Comparison of ENCODE assay signal across 16 cellular contexts in the genomic region with DNA sequence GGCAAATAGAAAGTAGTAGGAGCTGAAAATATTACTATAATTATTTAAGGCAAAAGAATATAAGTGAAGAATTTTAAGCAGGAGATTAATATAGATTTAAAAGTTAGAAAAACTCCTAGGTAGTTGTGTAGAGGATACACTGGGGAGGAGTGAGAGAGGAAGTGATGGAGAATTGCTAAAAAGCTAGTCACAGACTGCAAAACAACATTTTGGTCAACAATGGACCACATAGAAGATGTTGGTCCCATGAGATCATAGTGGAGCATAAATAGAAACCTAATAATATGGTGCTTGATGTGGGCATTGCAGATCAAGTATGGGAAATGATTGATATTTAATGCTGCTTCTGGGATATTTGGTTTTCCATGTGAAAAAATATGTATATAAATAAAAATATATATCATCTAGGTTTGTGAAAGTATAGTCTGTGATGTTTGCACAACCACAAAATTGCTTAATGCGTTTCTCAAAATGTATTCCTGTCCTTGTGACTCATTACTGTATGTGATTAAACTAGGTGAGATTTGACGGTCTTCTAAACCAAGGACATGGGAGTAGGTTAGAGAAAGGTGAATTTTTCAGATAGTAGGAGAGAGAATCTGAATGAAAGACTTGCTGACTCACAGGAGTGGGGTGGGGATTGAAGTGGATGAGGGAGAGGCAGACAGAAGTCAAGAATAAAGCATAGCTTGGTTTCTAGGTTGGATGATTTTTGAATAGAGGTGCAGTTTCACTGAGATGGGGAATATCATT.
A peak's percentile ranks its signal among the peaks of the same experiment; 100 is the strongest.
DNase-seq lines count a peak whose midpoint lies in the region; ATAC-seq, FAIRE-seq and TF ChIP-seq lines count a peak whose summit lies in the region.
"Had no signal": no experiment of that assay in that cellular context is flagged by ENCODE, and none has a peak within 500 bp of the region (broad histone marks: within the 10 kb centered on the region; RNA-seq: fewer than 3 reads in every experiment).

No MANE protein-coding gene starts in this region.

- ATAC-seq in GM19328 (IDR thresholded peaks at IDR 0.05; ENCODE audit: unreplicated experiment) (peak; percentile 54), HG03196 (IDR thresholded peaks at IDR 0.05; ENCODE audit: unreplicated experiment) (peak; percentile 67), K562 (peak; percentile 79), HG03025 (IDR thresholded peaks at IDR 0.05; ENCODE audit: low FRiP score, unreplicated experiment) (no peak)

- H3K9me3 Mint-ChIP-seq in T-helper 2 cell treated with Interferon-gamma antibody and Interleukin-4, amounts not matched to agents 5 μg/mL and 100 μg/mL, for 36 hours = no peaks in the 10 kb centered on the region
- H3K9me3 Mint-ChIP-seq: CD4-positive, alpha-beta T cell had no signal

- no peaks in the 10 kb centered on the region for H3K79me2 ChIP-seq in K562 (ENCODE audit: control insufficient read depth, insufficient read depth, low read length)

- H3K36me3 ChIP-seq in K562 (ENCODE audit: control insufficient read depth, insufficient read depth, low read length) = no peaks in the 10 kb centered on the region
- H3K36me3 ChIP-seq: ovary, thoracic aorta had no signal

- no peaks in the 10 kb centered on the region for H3K27me3 ChIP-seq in K562 (ENCODE audit: control insufficient read depth in 2 of 2, insufficient read depth in 2 of 2, low read length in 2 of 2)
- H3K27me3 ChIP-seq: ovary had no signal

- no peak overlapping the region for H3K4me2 ChIP-seq in K562 (ENCODE audit: insufficient read depth, low read length)

- H3K9me3 ChIP-seq in K562 (replicated peaks; ENCODE audit: control insufficient read depth, insufficient read depth, low read depth, low read length) = no peaks in the 10 kb centered on the region
- H3K9me3 ChIP-seq: ovary, thoracic aorta had no signal

- in situ Hi-C loops in K562 (cut with MboI) = no loop called here

- intact Hi-C loops in K562 (cut with micrococcal nuclease) = no loop called here

- no peak for TF ChIP-seq POLR2A in K562 (conservative IDR thresholded peaks at IDR 0.05)

- peaks cover 2 to 3% of the 10 kb centered on the region in 2 experiments; a peak in 2 of 5 replicates for H3K4me1 ChIP-seq in K562 (replicated peaks in 1 of 2; ENCODE audit: control insufficient read depth in 2 of 2, insufficient read depth in 2 of 2, low read length in 2 of 2)

- CTCF ChIA-PET in K562 (lab: Yijun Ruan, JAX; ENCODE audit: low intra/inter-chr PET ratio) = no interaction called here

- TF ChIP-seq EP300 in K562 (IDR thresholded peaks at IDR 0.05; ENCODE audit: low read length) = no peak

- DNase-seq in AG20443 (ENCODE audit: low spot score) (peak; percentile 9), K562 (ENCODE audit: extremely low read depth in 1 of 4, low spot score in 3 of 4) (peak in 2 of 4 experiments; percentile 33 to 55), D341Med (ENCODE audit: low spot score) (no peak), Ammon's horn (ENCODE audit: low spot score) (no peak)
- no peak for DNase-seq in T-helper 2 cell treated with Interferon-gamma antibody and Interleukin-4, amounts not matched to agents 5 μg/mL and 100 μg/mL, for 36 hours (ENCODE audit: low spot score)
- DNase-seq: aorta; CD4-positive, alpha-beta T cell; KG1; NCI-H510A; ovary; stimulated activated CD4-positive, alpha-beta T cell treated with anti-CD3 and anti-CD28 coated beads, Interleukin-4, amount 100 ng/mL, for 24 hours had no signal

- no peak overlapping the region for H3K4me3 Mint-ChIP-seq in T-helper 2 cell treated with Interferon-gamma antibody and Interleukin-4, amounts not matched to agents 5 μg/mL and 100 μg/mL, for 36 hours
- H3K4me3 Mint-ChIP-seq: CD4-positive, alpha-beta T cell had no signal

- no peaks in the 10 kb centered on the region for H3K27me3 Mint-ChIP-seq in T-helper 2 cell treated with Interferon-gamma antibody and Interleukin-4, amounts not matched to agents 5 μg/mL and 100 μg/mL, for 36 hours (ENCODE audit: low read depth)
- H3K27me3 Mint-ChIP-seq: CD4-positive, alpha-beta T cell had no signal

- H3K9me1 ChIP-seq in K562 (ENCODE audit: control insufficient read depth, insufficient read depth, low read length) = no peaks in the 10 kb centered on the region

- H3K27ac ChIP-seq in K562 (ENCODE audit: extremely low read depth, low read depth, low read length) = no peak overlapping the region; the same call in 2 of the 3 replicates
- H3K27ac ChIP-seq: ovary, SK-N-MC, thoracic aorta had no signal

- no peaks in the 10 kb centered on the region for H4K20me1 ChIP-seq in K562 (replicated peaks; ENCODE audit: control insufficient read depth, insufficient read depth, low read length)

- no peak overlapping the region for H3K9ac ChIP-seq in K562 (ENCODE audit: insufficient read depth in 1 of 2, low read depth in 2 of 2, low read length in 2 of 2)

- BruUV-seq in K562 (replicated peaks; lab: Mats Ljungman, UMichigan) = no TSS peak

- no peak overlapping the region for H3K4me3 ChIP-seq in K562
- H3K4me3 ChIP-seq: ovary, SK-N-MC, thoracic aorta had no signal

- WGBS in K562 (ENCODE audit: insufficient coverage, low coverage, missing lambda C conversion rate) = 0% methylated on average over 2 of the region's 2 CpGs

- H3K36me3 Mint-ChIP-seq in T-helper 2 cell treated with Interferon-gamma antibody and Interleukin-4, amounts not matched to agents 5 μg/mL and 100 μg/mL, for 36 hours (ENCODE audit: low read depth) = no peaks in the 10 kb centered on the region

- no peak for TF ChIP-seq CTCF in K562 (IDR thresholded peaks at IDR 0.05 in 2 of 3, conservative IDR thresholded peaks at IDR 0.05 in 1 of 3; ENCODE audit: insufficient read depth in 2 of 3, low read depth in 1 of 3, low read length in 3 of 3)

- H3K4me1 Mint-ChIP-seq in T-helper 2 cell treated with Interferon-gamma antibody and Interleukin-4, amounts not matched to agents 5 μg/mL and 100 μg/mL, for 36 hours (ENCODE audit: low read depth) = peaks cover 8% of the 10 kb centered on the region

- no peak overlapping the region for H3K27ac Mint-ChIP-seq in T-helper 2 cell treated with Interferon-gamma antibody and Interleukin-4, amounts not matched to agents 5 μg/mL and 100 μg/mL, for 36 hours
- H3K27ac Mint-ChIP-seq: CD4-positive, alpha-beta T cell had no signal

- peak; percentile 70 for FAIRE-seq in K562 (lab: Jason Lieb, UNC)

- POLR2A ChIA-PET in K562 (lab: Yijun Ruan, JAX) = interaction anchor here (1.1 to 1.4 kb wide), 2 partner anchors 9 to 22 kb away, joined by 3 to 4 read pairs; no protein-coding TSS in a partner anchor

- TF ChIP-seq RAD21 in K562 (CRISPR knock-in tag; conservative IDR thresholded peaks at IDR 0.05 in 1 of 2, IDR thresholded peaks at IDR 0.05 in 1 of 2) = no peak

- no peak overlapping the region for H2AFZ ChIP-seq in K562 (ENCODE audit: low read depth, low read length)

TF ChIP-seq in K562, 482 proteins besides CTCF, POLR2A, EP300 and RAD21 (continues in another document):
- TF ChIP-seq CBFA2T3 (IDR thresholded peaks at IDR 0.05) (peak; percentile 48), EZH2 (IDR thresholded peaks at IDR 0.05; ENCODE audit: borderline replicate concordance, low read depth, low read length) (no peak), HIVEP1 (CRISPR knock-in tag; IDR thresholded peaks at IDR 0.05) (no peak), FOXP1 (CRISPR knock-in tag; IDR thresholded peaks at IDR 0.05) (no peak), MAFG (tag; conservative IDR thresholded peaks at IDR 0.05) (peak; percentile 62), CEBPB (tag; IDR thresholded peaks at IDR 0.05) (0 out of 2 replicates have a peak, but pooled peaks have one; percentile 18), GATAD2B (IDR thresholded peaks at IDR 0.05; ENCODE audit: borderline replicate concordance) (no peak), ZNF316 (IDR thresholded peaks at IDR 0.05) (peak; percentile 71), C11orf30 (IDR thresholded peaks at IDR 0.05; ENCODE audit: low read depth) (peak; percentile 79)
- TF ChIP-seq, protein P1, sequence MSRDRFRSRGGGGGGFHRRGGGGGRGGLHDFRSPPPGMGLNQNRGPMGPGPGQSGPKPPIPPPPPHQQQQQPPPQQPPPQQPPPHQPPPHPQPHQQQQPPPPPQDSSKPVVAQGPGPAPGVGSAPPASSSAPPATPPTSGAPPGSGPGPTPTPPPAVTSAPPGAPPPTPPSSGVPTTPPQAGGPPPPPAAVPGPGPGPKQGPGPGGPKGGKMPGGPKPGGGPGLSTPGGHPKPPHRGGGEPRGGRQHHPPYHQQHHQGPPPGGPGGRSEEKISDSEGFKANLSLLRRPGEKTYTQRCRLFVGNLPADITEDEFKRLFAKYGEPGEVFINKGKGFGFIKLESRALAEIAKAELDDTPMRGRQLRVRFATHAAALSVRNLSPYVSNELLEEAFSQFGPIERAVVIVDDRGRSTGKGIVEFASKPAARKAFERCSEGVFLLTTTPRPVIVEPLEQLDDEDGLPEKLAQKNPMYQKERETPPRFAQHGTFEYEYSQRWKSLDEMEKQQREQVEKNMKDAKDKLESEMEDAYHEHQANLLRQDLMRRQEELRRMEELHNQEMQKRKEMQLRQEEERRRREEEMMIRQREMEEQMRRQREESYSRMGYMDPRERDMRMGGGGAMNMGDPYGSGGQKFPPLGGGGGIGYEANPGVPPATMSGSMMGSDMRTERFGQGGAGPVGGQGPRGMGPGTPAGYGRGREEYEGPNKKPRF (IDR thresholded peaks at IDR 0.05; ENCODE audit: low read depth, low read length) = no peak
- TF ChIP-seq, protein P2, sequence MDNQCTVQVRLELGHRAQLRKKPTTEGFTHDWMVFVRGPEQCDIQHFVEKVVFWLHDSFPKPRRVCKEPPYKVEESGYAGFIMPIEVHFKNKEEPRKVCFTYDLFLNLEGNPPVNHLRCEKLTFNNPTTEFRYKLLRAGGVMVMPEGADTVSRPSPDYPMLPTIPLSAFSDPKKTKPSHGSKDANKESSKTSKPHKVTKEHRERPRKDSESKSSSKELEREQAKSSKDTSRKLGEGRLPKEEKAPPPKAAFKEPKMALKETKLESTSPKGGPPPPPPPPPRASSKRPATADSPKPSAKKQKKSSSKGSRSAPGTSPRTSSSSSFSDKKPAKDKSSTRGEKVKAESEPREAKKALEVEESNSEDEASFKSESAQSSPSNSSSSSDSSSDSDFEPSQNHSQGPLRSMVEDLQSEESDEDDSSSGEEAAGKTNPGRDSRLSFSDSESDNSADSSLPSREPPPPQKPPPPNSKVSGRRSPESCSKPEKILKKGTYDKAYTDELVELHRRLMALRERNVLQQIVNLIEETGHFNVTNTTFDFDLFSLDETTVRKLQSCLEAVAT (IDR thresholded peaks at IDR 0.05) = no peak
- TF ChIP-seq, protein P3, sequence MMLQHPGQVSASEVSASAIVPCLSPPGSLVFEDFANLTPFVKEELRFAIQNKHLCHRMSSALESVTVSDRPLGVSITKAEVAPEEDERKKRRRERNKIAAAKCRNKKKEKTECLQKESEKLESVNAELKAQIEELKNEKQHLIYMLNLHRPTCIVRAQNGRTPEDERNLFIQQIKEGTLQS (IDR thresholded peaks at IDR 0.05) = 0 out of 2 replicates have a peak, but pooled peaks have one; percentile 19
- TF ChIP-seq, protein P3 (CRISPR knock-in tag; conservative IDR thresholded peaks at IDR 0.05) = no peak
